ENCODE assay signal across 8 cellular contexts in genomic region chr16:81006472-81007311, GRCh38. TPM values are rescaled to one million over a fixed set of nuclear protein-coding genes. Genes with fewer than 3 reads are reported as not detected.
DNase-seq lines count a peak whose midpoint lies in the region; ATAC-seq and TF ChIP-seq lines count a peak whose summit lies in the region.

TSS of gene CENPN (plus strand) at chr16:81007214. CDS start at chr16:81011940, 4,726 bp downstream.
TSS of gene CMC2 (minus strand) at chr16:81006885. CDS start at chr16:80997394, 9,491 bp downstream.

- POLR2A ChIA-PET in activated CD4-positive, alpha-beta T cell treated with anti-CD3 and anti-CD28 coated beads for 36 hours (lab: Charles Lee), result interaction anchor here (0.6 to 1.2 kb wide), 3 partner anchors 29 to 84 kb away, joined by 7 to 15 read pairs (median 9); partner anchors contain the start of gene ATMIN

- CTCF ChIA-PET in activated CD4-positive, alpha-beta T cell treated with anti-CD3 and anti-CD28 coated beads for 36 hours (lab: Charles Lee), result interaction anchor here (0.8 to 1.3 kb wide), 4 partner anchors 28 to 729 kb away, joined by 3 to 9 read pairs (median 4); partner anchors contain the start of genes ATMIN and C16orf46

- peak within 1 kb of the TSS; percentile 100 for H3K27ac Mint-ChIP-seq in activated CD4-positive, alpha-beta T cell treated with anti-CD3 and anti-CD28 coated beads for 36 hours
- peak within 1 kb of the TSS; percentile 100 for H3K27ac Mint-ChIP-seq in chondrocyte (ENCODE audit: unreplicated experiment)

- peaks cover 52% of the 10 kb centered on the region for H3K4me1 Mint-ChIP-seq in activated CD4-positive, alpha-beta T cell treated with anti-CD3 and anti-CD28 coated beads for 36 hours
- H3K4me1 Mint-ChIP-seq in chondrocyte (ENCODE audit: low read depth), result peaks cover 42% of the 10 kb centered on the region

- H3K27me3 ChIP-seq in BE2C (no peaks in the 10 kb centered on the region), kidney epithelial cell (ENCODE audit: control insufficient read depth, insufficient read depth, low read length) (no peaks in the 10 kb centered on the region)

- H3K36me3 ChIP-seq in BE2C (no peaks in the 10 kb centered on the region; the same call in none of the 2 replicates), kidney epithelial cell (ENCODE audit: control insufficient read depth, insufficient read depth, low read length) (no peaks in the 10 kb centered on the region)

- intact Hi-C loops in activated CD4-positive, alpha-beta T cell treated with anti-CD3 and anti-CD28 coated beads for 36 hours (cut with DNase I, micrococcal nuclease), result loop anchor here (1.0 to 10.0 kb wide), 16 partner anchors 29 to 1646 kb away; partner anchors contain the start of genes ATMIN (in 2 of the 2), GAN (in 2 of the 2), GCSH (in 2 of the 2) and C16orf46 (in 1 of the 2)

- H3K4me3 ChIP-seq in BE2C (ENCODE audit: low read depth, low read length) (peak within 1 kb of the TSS; percentile 96), kidney epithelial cell (ENCODE audit: low read depth, low read length) (peak within 1 kb of the TSS; percentile 66)

- H3K9me3 Mint-ChIP-seq in activated CD4-positive, alpha-beta T cell treated with anti-CD3 and anti-CD28 coated beads for 36 hours (ENCODE audit: low read depth), result no peaks in the 10 kb centered on the region
- H3K9me3 Mint-ChIP-seq in chondrocyte (ENCODE audit: low read depth), result no peaks in the 10 kb centered on the region

- peaks cover 43% of the 10 kb centered on the region for H3K36me3 Mint-ChIP-seq in activated CD4-positive, alpha-beta T cell treated with anti-CD3 and anti-CD28 coated beads for 36 hours (ENCODE audit: low read depth)
- H3K36me3 Mint-ChIP-seq in chondrocyte (ENCODE audit: low read depth), result no peaks in the 10 kb centered on the region

- TF ChIP-seq CTCF in BE2C (IDR thresholded peaks at IDR 0.05; ENCODE audit: low read depth, low read length) (no peak), chondrocyte (IDR thresholded peaks at IDR 0.05) (no peak), kidney epithelial cell (IDR thresholded peaks at IDR 0.05; ENCODE audit: insufficient read depth, low read length, poor library complexity, severe bottlenecking) (no peak)

- H3K9me3 ChIP-seq in BE2C, result no peaks in the 10 kb centered on the region

- DNase-seq in BE2C (peak; percentile 98), GM19240 (ENCODE audit: insufficient read length, low spot score) (peak; percentile 60), NCI-H524 (lab: John Stamatoyannopoulos, UW) (peak; percentile 95 to 97), chondrocyte (ENCODE audit: low spot score) (peak; percentile 99), kidney epithelial cell (ENCODE audit: low read depth) (peak; percentile 94)
- DNase-seq in activated CD4-positive, alpha-beta T cell treated with anti-CD3 and anti-CD28 coated beads for 36 hours, result peak; percentile 98
- DNase-seq in stimulated activated CD4-positive, alpha-beta T cell treated with anti-CD3 and anti-CD28 coated beads, Interleukin-15, amount 100 ng/mL, for 24 hours, result peak; percentile 97

- H3K4me3 Mint-ChIP-seq in activated CD4-positive, alpha-beta T cell treated with anti-CD3 and anti-CD28 coated beads for 36 hours, result peak within 1 kb of the TSS; percentile 98
- H3K4me3 Mint-ChIP-seq in chondrocyte (ENCODE audit: unreplicated experiment), result peak within 1 kb of the TSS; percentile 93

- H3K4me1 ChIP-seq in BE2C, result no peaks in the 10 kb centered on the region

- no peaks in the 10 kb centered on the region for H3K27me3 Mint-ChIP-seq in activated CD4-positive, alpha-beta T cell treated with anti-CD3 and anti-CD28 coated beads for 36 hours
- H3K27me3 Mint-ChIP-seq in chondrocyte (ENCODE audit: low read depth), result no peaks in the 10 kb centered on the region

- ATAC-seq in HG03457 (IDR thresholded peaks at IDR 0.05; ENCODE audit: unreplicated experiment), result peak; percentile 70
- peak; percentile 86 for ATAC-seq in activated CD4-positive, alpha-beta T cell treated with anti-CD3 and anti-CD28 coated beads for 36 hours

RNA-seq across cellular contexts. Expression of gene CENPN, which starts in this region (rescaled TPM):
- 11.8 TPM for polyA plus RNA-seq in BE2C (2012; ENCODE audit: insufficient read depth, insufficient read length, low read depth)
- 10 to 100 TPM; 45.7 to 56.3 TPM for total RNA-seq in activated CD4-positive, alpha-beta T cell treated with anti-CD3 and anti-CD28 coated beads for 36 hours
- total RNA-seq in chondrocyte (9.2 to 14.6 TPM (median 10.8 TPM) in 3 replicates), kidney epithelial cell (7.0 and 11.0 TPM in 2 replicates)

RNA-seq across cellular contexts. Expression of gene CMC2, which starts in this region (rescaled TPM):
- 65.0 TPM for polyA plus RNA-seq in BE2C (2012; ENCODE audit: insufficient read depth, insufficient read length, low read depth)
- total RNA-seq in activated CD4-positive, alpha-beta T cell treated with anti-CD3 and anti-CD28 coated beads for 36 hours, result 100 to 1,000 TPM in 1 of 2 experiments, 10 to 100 TPM in 1; 100.0 to 114 TPM
- 42.4 to 61.6 TPM (median 45.8 TPM) in 3 replicates for total RNA-seq in chondrocyte
- 46.6 and 52.0 TPM in 2 replicates for total RNA-seq in kidney epithelial cell

Comparison
In these comparisons a context has a peak if more than half of its experiments do, and no peak if none do; other contexts are left out.
1. Peak in every context shown above with its lines: DNase-seq, ATAC-seq and H3K4me3 ChIP-seq.